1 cellular context compared by ENCODE assay signal in the genomic region with DNA sequence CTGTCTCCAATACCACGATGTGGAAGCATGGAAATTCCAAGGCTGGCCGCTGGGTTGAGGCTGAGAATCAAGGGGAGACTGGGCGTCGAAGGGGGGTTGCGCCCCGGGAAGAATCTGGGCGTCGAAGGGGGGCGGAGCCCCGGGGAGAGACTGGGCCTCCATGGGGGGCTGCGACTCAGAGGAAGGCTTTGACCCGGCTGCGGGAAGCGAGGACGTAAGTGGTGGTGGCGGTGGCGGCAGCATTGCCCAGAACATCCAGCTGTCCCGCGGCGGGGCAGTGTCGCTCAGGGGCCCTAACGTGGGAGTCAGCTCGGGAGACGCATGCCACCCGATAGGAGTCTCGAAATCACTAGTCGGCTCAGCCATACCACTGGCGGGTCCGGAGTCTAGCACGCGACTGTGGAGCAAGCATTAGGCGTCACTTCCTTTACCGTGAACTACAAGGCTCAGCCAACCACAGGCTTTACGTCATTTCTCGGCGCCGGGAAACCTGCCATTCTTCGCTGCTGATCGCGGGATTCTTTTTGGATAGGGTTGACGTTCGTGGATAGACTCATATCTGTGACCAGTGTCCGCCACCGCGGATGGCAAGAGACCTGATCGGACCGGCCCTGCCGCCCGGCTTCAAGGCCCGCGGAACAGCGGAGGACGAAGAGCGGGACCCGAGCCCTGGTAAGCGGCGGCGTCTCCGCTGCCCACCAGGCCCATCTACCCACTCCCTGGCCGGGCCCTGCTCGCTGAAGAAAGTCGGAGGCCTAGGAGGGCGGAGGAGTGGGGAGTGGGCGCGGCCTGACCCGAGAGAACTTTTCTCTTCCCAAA.
A peak's percentile ranks its signal among the peaks of the same experiment; 100 is the strongest.
TF ChIP-seq lines count a peak whose summit lies in the region.

Gene GPALPP1 (plus strand): TSS at position 468 of the 819 bp plus-strand sequence. CDS start 117 bp downstream, at position 585.
Gene NUFIP1 (minus strand): TSS at position 401 of the 819 bp plus-strand sequence. CDS start 35 bp downstream, at position 366.

TF ChIP-seq in GM23338, 12 proteins besides CTCF, POLR2A, EP300 and RAD21 (continued from another document):
- peak; percentile 76 for TF ChIP-seq ETS1 (IDR thresholded peaks at IDR 0.05)
